Comparison of ENCODE assay signal across 16 cellular contexts in genomic region chr15:73986776-73987056, GRCh38. TPM values are rescaled to one million over a fixed set of nuclear protein-coding genes. Genes with fewer than 3 reads are reported as not detected.
DNase-seq lines count a peak whose midpoint lies in the region; ATAC-seq and TF ChIP-seq lines count a peak whose summit lies in the region.
"Had no signal": no experiment of that assay in that cellular context is flagged by ENCODE, and none has a peak within 500 bp of the region (broad histone marks: within the 10 kb centered on the region; RNA-seq: fewer than 3 reads in every experiment).

No MANE protein-coding gene starts in this region.

- no peaks in the 10 kb centered on the region for H3K27me3 Mint-ChIP-seq in activated naive CD8-positive, alpha-beta T cell treated with anti-CD3 and anti-CD28 coated beads, Interleukin-2, amount 10 ng/mL, durations not matched to agents 7 days and 5 days
- no peaks in the 10 kb centered on the region for H3K27me3 Mint-ChIP-seq in activated naive CD8-positive, alpha-beta T cell treated with anti-CD3 and anti-CD28 coated beads for 36 hours
- H3K27me3 Mint-ChIP-seq in MCF 10A (ENCODE audit: insufficient read depth, unreplicated experiment) (no peaks in the 10 kb centered on the region), nephron progenitor cell (ENCODE audit: low read depth, poor library complexity) (peaks cover 23% of the 10 kb centered on the region), glutamatergic neuron (ENCODE audit: unreplicated experiment) (peaks cover 5% of the 10 kb centered on the region)

- peaks cover 37% of the 10 kb centered on the region for H3K4me1 ChIP-seq in thymus (ENCODE audit: control insufficient read depth, insufficient read depth, low read length)

- ATAC-seq in activated naive CD8-positive, alpha-beta T cell treated with anti-CD3 and anti-CD28 coated beads, Interleukin-2, amount 10 ng/mL, durations not matched to agents 7 days and 5 days (ENCODE audit: low read depth) = no peak
- ATAC-seq in activated CD4-positive, CD25-positive, alpha-beta regulatory T cell treated with anti-CD3 and anti-CD28 coated beads, Interleukin-2, amount 50 U/mL, for 24 hours = no peak
- ATAC-seq: left lobe of liver had no signal

- H3K4me1 Mint-ChIP-seq in activated naive CD8-positive, alpha-beta T cell treated with anti-CD3 and anti-CD28 coated beads, Interleukin-2, amount 10 ng/mL, durations not matched to agents 7 days and 5 days = peaks cover 44% of the 10 kb centered on the region
- peaks cover 26% of the 10 kb centered on the region for H3K4me1 Mint-ChIP-seq in activated naive CD8-positive, alpha-beta T cell treated with anti-CD3 and anti-CD28 coated beads for 36 hours
- H3K4me1 Mint-ChIP-seq in MCF 10A (ENCODE audit: insufficient read depth, unreplicated experiment) = peaks cover 83% of the 10 kb centered on the region
- peaks cover 46% of the 10 kb centered on the region for H3K4me1 Mint-ChIP-seq in nephron progenitor cell
- H3K4me1 Mint-ChIP-seq in glutamatergic neuron (ENCODE audit: low read depth, unreplicated experiment) = no peaks in the 10 kb centered on the region

- H3K9me3 ChIP-seq in thymus (ENCODE audit: control insufficient read depth) = no peaks in the 10 kb centered on the region
- H3K9me3 ChIP-seq: ascending aorta had no signal

- H3K27me3 ChIP-seq in thymus (ENCODE audit: control insufficient read depth, insufficient read depth) = no peaks in the 10 kb centered on the region
- H3K27me3 ChIP-seq: ascending aorta had no signal

- BruUV-seq in MCF 10A (replicated peaks; lab: Mats Ljungman, UMichigan) = no TSS peak

- TF ChIP-seq CTCF in MCF 10A (IDR thresholded peaks at IDR 0.05; ENCODE audit: unreplicated experiment) = peak; percentile 5
- TF ChIP-seq CTCF in nephron progenitor cell (IDR thresholded peaks at IDR 0.05) = no peak
- no peak for TF ChIP-seq CTCF in glutamatergic neuron (IDR thresholded peaks at IDR 0.05; ENCODE audit: partially characterized antibody, unreplicated experiment)

- peaks cover 43% of the 10 kb centered on the region for H3K36me3 ChIP-seq in thymus (ENCODE audit: control insufficient read depth, insufficient read depth)

- POLR2A ChIA-PET in activated naive CD8-positive, alpha-beta T cell treated with anti-CD3 and anti-CD28 coated beads, Interleukin-2, amount 10 ng/mL, durations not matched to agents 7 days and 5 days (lab: Charles Lee) = interaction anchor here (1.0 to 1.1 kb wide), 2 partner anchors 9 to 15 kb away, joined by 3 to 4 read pairs; no protein-coding TSS in a partner anchor
- POLR2A ChIA-PET in MCF 10A (lab: Yijun Ruan, JAX) = interaction anchor here (7.9 kb wide), 1 partner anchor 7 kb away, joined by 141 read pairs; the partner anchor contains the start of genes PML and STOML1

- CTCF ChIA-PET in MCF 10A (lab: Yijun Ruan, JAX) = interaction anchor here (3.4 kb wide), 1 partner anchor 8 kb away, joined by 16 read pairs; the partner anchor contains the start of gene PML

- intact Hi-C loops in MCF 10A (cut with micrococcal nuclease) = no loop called here

- H3K4me3 ChIP-seq in thymus (ENCODE audit: low read length) = no peak overlapping the region
- H3K4me3 ChIP-seq: ascending aorta, SK-N-MC had no signal

- peak overlapping the region; percentile 52 for H3K27ac Mint-ChIP-seq in activated naive CD8-positive, alpha-beta T cell treated with anti-CD3 and anti-CD28 coated beads, Interleukin-2, amount 10 ng/mL, durations not matched to agents 7 days and 5 days
- H3K27ac Mint-ChIP-seq in activated naive CD8-positive, alpha-beta T cell treated with anti-CD3 and anti-CD28 coated beads for 36 hours = no peak overlapping the region
- H3K27ac Mint-ChIP-seq in MCF 10A (ENCODE audit: low read depth, unreplicated experiment) = peak overlapping the region; percentile 94
- peak overlapping the region; percentile 30 for H3K27ac Mint-ChIP-seq in nephron progenitor cell
- no peak overlapping the region for H3K27ac Mint-ChIP-seq in glutamatergic neuron (ENCODE audit: unreplicated experiment)
- H3K27ac Mint-ChIP-seq: activated T-helper 2 cell treated with anti-CD3 and anti-CD28 coated beads, Interferon-gamma antibody, Interleukin-2, Interleukin-4, amounts not matched to agents 10 μg/mL and 5 μg/mL and 100 μg/mL, durations not matched to agents 14 hours and 24 hours and 36 hours had no signal

- peak overlapping the region; percentile 25 for H3K27ac ChIP-seq in thymus (ENCODE audit: low read depth)
- H3K27ac ChIP-seq: SK-N-MC had no signal

- DNase-seq in activated naive CD8-positive, alpha-beta T cell treated with anti-CD3 and anti-CD28 coated beads, Interleukin-2, amount 10 ng/mL, durations not matched to agents 7 days and 5 days = no peak
- DNase-seq in activated naive CD8-positive, alpha-beta T cell treated with anti-CD3 and anti-CD28 coated beads for 36 hours = no peak
- no peak for DNase-seq in MCF 10A (ENCODE audit: unreplicated experiment)
- no peak for DNase-seq in nephron progenitor cell
- no peak for DNase-seq in AML-193 (lab: John Stamatoyannopoulos, UW)
- DNase-seq in glutamatergic neuron = no peak
- DNase-seq: dermis blood vessel endothelial cell, EL, H9, NCI-H146 had no signal

- H3K4me3 Mint-ChIP-seq in activated naive CD8-positive, alpha-beta T cell treated with anti-CD3 and anti-CD28 coated beads, Interleukin-2, amount 10 ng/mL, durations not matched to agents 7 days and 5 days = no peak overlapping the region
- H3K4me3 Mint-ChIP-seq in activated naive CD8-positive, alpha-beta T cell treated with anti-CD3 and anti-CD28 coated beads for 36 hours = no peak overlapping the region
- peak overlapping the region; percentile 59 for H3K4me3 Mint-ChIP-seq in MCF 10A (ENCODE audit: unreplicated experiment)
- H3K4me3 Mint-ChIP-seq in nephron progenitor cell = no peak overlapping the region
- no peak overlapping the region for H3K4me3 Mint-ChIP-seq in glutamatergic neuron (ENCODE audit: unreplicated experiment)

- H3K36me3 Mint-ChIP-seq in activated naive CD8-positive, alpha-beta T cell treated with anti-CD3 and anti-CD28 coated beads, Interleukin-2, amount 10 ng/mL, durations not matched to agents 7 days and 5 days = peaks cover 9% of the 10 kb centered on the region
- peaks cover 2% of the 10 kb centered on the region for H3K36me3 Mint-ChIP-seq in activated naive CD8-positive, alpha-beta T cell treated with anti-CD3 and anti-CD28 coated beads for 36 hours
- peaks cover 9% of the 10 kb centered on the region for H3K36me3 Mint-ChIP-seq in MCF 10A (ENCODE audit: insufficient read depth, unreplicated experiment)
- H3K36me3 Mint-ChIP-seq in nephron progenitor cell (ENCODE audit: low read depth) = no peaks in the 10 kb centered on the region
- peaks cover 5% of the 10 kb centered on the region for H3K36me3 Mint-ChIP-seq in glutamatergic neuron (ENCODE audit: unreplicated experiment)

- 100% methylated on average over 1 of the region's 1 CpG for WGBS in thymus

- H3K9me3 Mint-ChIP-seq in activated naive CD8-positive, alpha-beta T cell treated with anti-CD3 and anti-CD28 coated beads, Interleukin-2, amount 10 ng/mL, durations not matched to agents 7 days and 5 days = no peaks in the 10 kb centered on the region
- no peaks in the 10 kb centered on the region for H3K9me3 Mint-ChIP-seq in activated naive CD8-positive, alpha-beta T cell treated with anti-CD3 and anti-CD28 coated beads for 36 hours
- H3K9me3 Mint-ChIP-seq in MCF 10A (ENCODE audit: unreplicated experiment) (no peaks in the 10 kb centered on the region), nephron progenitor cell (no peaks in the 10 kb centered on the region), glutamatergic neuron (ENCODE audit: unreplicated experiment) (no peaks in the 10 kb centered on the region)
- H3K9me3 Mint-ChIP-seq: activated T-helper 2 cell treated with anti-CD3 and anti-CD28 coated beads, Interferon-gamma antibody, Interleukin-2, Interleukin-4, amounts not matched to agents 10 μg/mL and 5 μg/mL and 100 μg/mL, durations not matched to agents 14 hours and 24 hours and 36 hours; H9 had no signal

RNA-seq across cellular contexts. Expression of gene STOML1, which starts 5.4 kb away (rescaled TPM):
- 1 to 10 TPM; 9.4 to 9.5 TPM for total RNA-seq in activated naive CD8-positive, alpha-beta T cell treated with anti-CD3 and anti-CD28 coated beads, Interleukin-2, amount 10 ng/mL, durations not matched to agents 7 days and 5 days
- total RNA-seq in activated naive CD8-positive, alpha-beta T cell treated with anti-CD3 and anti-CD28 coated beads for 36 hours = 10 to 100 TPM in 1 of 2 experiments, 1 to 10 TPM in 1; 8.3 to 10.6 TPM
- total RNA-seq in MCF 10A (2022) (12.0 and 17.6 TPM in 2 replicates), glutamatergic neuron (ENCODE audit: unreplicated experiment) (19.5 TPM)
- polyA plus RNA-seq in thymus = 19.1 TPM

RNA-seq across cellular contexts. Expression of gene PML, which starts 7.8 kb away (rescaled TPM):
- 100 to 1,000 TPM; 118 to 120 TPM for total RNA-seq in activated naive CD8-positive, alpha-beta T cell treated with anti-CD3 and anti-CD28 coated beads, Interleukin-2, amount 10 ng/mL, durations not matched to agents 7 days and 5 days
- total RNA-seq in activated naive CD8-positive, alpha-beta T cell treated with anti-CD3 and anti-CD28 coated beads for 36 hours = 10 to 100 TPM; 53.4 to 54.3 TPM
- total RNA-seq in MCF 10A (2022) = 33.4 and 33.9 TPM in 2 replicates
- polyA plus RNA-seq in thymus = 35.7 TPM
- total RNA-seq in glutamatergic neuron (ENCODE audit: unreplicated experiment) = 27.6 TPM

Comparison
In these comparisons a context has a peak if more than half of its experiments do, and no peak if none do; other contexts are left out.
1. H3K27ac Mint-ChIP-seq: peak in activated naive CD8-positive, alpha-beta T cell treated with anti-CD3 and anti-CD28 coated beads, Interleukin-2, amount 10 ng/mL, durations not matched to agents 7 days and 5 days (single experiment), MCF 10A (single experiment) and nephron progenitor cell (single experiment); none in activated naive CD8-positive, alpha-beta T cell treated with anti-CD3 and anti-CD28 coated beads for 36 hours (single experiment) and glutamatergic neuron (single experiment).